ENCODE assay signal across 2 cellular contexts in genomic region chr6:110317646-110318045, GRCh38.
TF ChIP-seq lines count a peak whose summit lies in the region.

No MANE protein-coding gene starts in this region.

TF ChIP-seq in WTC11, 78 proteins besides CTCF, POLR2A, EP300 and RAD21:
- no peak for TF ChIP-seq JUN (CRISPR knock-in tag; IDR thresholded peaks at IDR 0.05)
- no peak for TF ChIP-seq FOXP1 (CRISPR knock-in tag; IDR thresholded peaks at IDR 0.05; ENCODE audit: borderline replicate concordance)
- no peak for TF ChIP-seq GRHL2 (CRISPR knock-in tag; IDR thresholded peaks at IDR 0.05; ENCODE audit: insufficient replicate concordance, severe bottlenecking)
- TF ChIP-seq NFYB (CRISPR knock-in tag; conservative IDR thresholded peaks at IDR 0.05; ENCODE audit: low read depth) = no peak
- TF ChIP-seq ZNF263 (CRISPR knock-in tag; IDR thresholded peaks at IDR 0.05; ENCODE audit: low read depth) = no peak
- TF ChIP-seq IRF1 (CRISPR knock-in tag; IDR thresholded peaks at IDR 0.05) = no peak
- no peak for TF ChIP-seq IRF2 (CRISPR knock-in tag; IDR thresholded peaks at IDR 0.05; ENCODE audit: borderline replicate concordance, low read depth)
- no peak for TF ChIP-seq ETV6 (CRISPR knock-in tag; IDR thresholded peaks at IDR 0.05)
- no peak for TF ChIP-seq ZNF396 (CRISPR knock-in tag; IDR thresholded peaks at IDR 0.05; ENCODE audit: borderline replicate concordance)
- no peak for TF ChIP-seq NR2C2 (CRISPR knock-in tag; IDR thresholded peaks at IDR 0.05)
- TF ChIP-seq HMGXB4 (CRISPR knock-in tag; IDR thresholded peaks at IDR 0.05) = no peak
- TF ChIP-seq ZNF423 (CRISPR knock-in tag; IDR thresholded peaks at IDR 0.05) = no peak
- TF ChIP-seq ATF6 (CRISPR knock-in tag; IDR thresholded peaks at IDR 0.05) = no peak
- TF ChIP-seq E2F4 (CRISPR knock-in tag; IDR thresholded peaks at IDR 0.05; ENCODE audit: borderline replicate concordance, low read depth) = no peak
- no peak for TF ChIP-seq FOXP4 (CRISPR knock-in tag; IDR thresholded peaks at IDR 0.05)
- TF ChIP-seq MYBL2 (CRISPR knock-in tag; IDR thresholded peaks at IDR 0.05) = no peak
- no peak for TF ChIP-seq GABPB1 (CRISPR knock-in tag; IDR thresholded peaks at IDR 0.05)
- TF ChIP-seq ERG (CRISPR knock-in tag; IDR thresholded peaks at IDR 0.05) = no peak
- no peak for TF ChIP-seq ATF3 (CRISPR knock-in tag; conservative IDR thresholded peaks at IDR 0.05)

TF ChIP-seq in H1, 55 proteins besides CTCF, POLR2A, EP300 and RAD21:
- TF ChIP-seq CHD1 (IDR thresholded peaks at IDR 0.05; ENCODE audit: low read depth, low read length) = no peak
- TF ChIP-seq TAF7 (optimal IDR thresholded peaks at IDR 0.05; ENCODE audit: borderline replicate concordance, low read depth, low read length) = no peak
- TF ChIP-seq E2F6 (IDR thresholded peaks at IDR 0.05) = no peak
